Comparison of ENCODE assay signal across 8 cellular contexts in the genomic region with DNA sequence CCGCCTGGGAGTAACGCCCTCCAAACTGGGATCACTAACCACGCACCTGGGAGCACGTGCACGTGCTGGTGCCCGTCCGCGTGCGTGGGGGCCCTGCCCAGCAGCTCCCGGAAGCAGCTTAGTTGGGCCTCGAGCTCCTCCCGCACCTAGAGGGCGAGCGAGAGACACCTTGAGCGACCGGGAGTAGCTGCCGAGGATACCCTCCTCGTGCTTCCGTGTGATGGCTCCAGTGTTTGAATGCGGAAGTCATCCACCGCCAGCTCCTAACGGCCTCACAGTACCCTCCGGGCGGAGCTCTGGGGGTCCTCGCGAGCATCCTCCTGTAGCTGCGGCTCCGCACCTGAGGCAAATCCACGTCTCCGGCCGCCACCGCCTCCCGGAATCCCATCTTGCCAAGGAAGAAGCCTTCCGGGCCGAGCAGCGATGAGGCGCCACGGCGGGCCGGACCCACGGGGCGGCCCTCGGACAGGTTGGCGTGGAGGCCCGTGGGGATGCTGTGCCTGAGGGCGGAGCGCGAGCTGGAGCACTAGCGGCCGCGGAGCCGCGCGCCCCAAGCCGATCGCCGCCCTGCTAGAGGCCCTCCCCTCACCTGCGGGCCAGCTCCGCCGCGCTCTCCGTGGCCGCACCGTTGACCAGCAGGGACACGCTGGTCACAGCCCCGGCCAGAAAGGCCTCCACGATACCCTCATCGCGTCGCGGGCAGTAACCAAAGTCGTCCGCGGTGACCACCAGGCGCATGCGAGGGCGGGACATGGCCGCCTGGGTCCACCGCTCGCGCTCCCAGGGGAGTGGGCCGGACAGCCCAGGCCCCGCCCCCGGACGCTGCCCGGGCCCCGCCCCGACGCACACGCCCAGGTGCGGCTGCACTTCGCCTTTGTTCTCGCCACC. TPM values are rescaled to one million over a fixed set of nuclear protein-coding genes. Genes with fewer than 3 reads are reported as not detected.
A peak's percentile ranks its signal among the peaks of the same experiment; 100 is the strongest.
DNase-seq lines count a peak whose midpoint lies in the region; ATAC-seq and TF ChIP-seq lines count a peak whose summit lies in the region.

A gene with protein sequence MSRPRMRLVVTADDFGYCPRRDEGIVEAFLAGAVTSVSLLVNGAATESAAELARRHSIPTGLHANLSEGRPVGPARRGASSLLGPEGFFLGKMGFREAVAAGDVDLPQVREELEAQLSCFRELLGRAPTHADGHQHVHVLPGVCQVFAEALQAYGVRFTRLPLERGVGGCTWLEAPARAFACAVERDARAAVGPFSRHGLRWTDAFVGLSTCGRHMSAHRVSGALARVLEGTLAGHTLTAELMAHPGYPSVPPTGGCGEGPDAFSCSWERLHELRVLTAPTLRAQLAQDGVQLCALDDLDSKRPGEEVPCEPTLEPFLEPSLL (minus strand): TSS at position 761 of the 888 bp plus-strand sequence. CDS start 8 bp downstream, at position 753.

- peaks cover 5 to 17% of the 10 kb centered on the region in 2 experiments for H3K36me3 ChIP-seq in SK-N-SH (replicated peaks in 1 of 2; ENCODE audit: control insufficient read depth in 1 of 2, insufficient read depth in 2 of 2, low read length in 1 of 2)
- H3K36me3 ChIP-seq in osteoblast (ENCODE audit: insufficient read depth, low read length): peaks cover 3% of the 10 kb centered on the region
- H3K36me3 ChIP-seq in testis (ENCODE audit: low read depth, missing control alignments): no peaks in the 10 kb centered on the region

- H3K4me3 ChIP-seq in SK-N-SH (ENCODE audit: low read depth in 2 of 2, low read length in 1 of 2) (peak within 1 kb of the TSS; percentile 90 to 97), osteoblast (ENCODE audit: insufficient read depth, low read length) (peak within 1 kb of the TSS; percentile 96), testis (peak within 1 kb of the TSS; percentile 63 to 89)

- H3K27ac ChIP-seq in SK-N-SH (ENCODE audit: low read depth in 2 of 2, low read length in 1 of 2) (peak within 1 kb of the TSS; percentile 74 to 79), osteoblast (ENCODE audit: low read depth, low read length) (peak within 1 kb of the TSS; percentile 77), testis (peak within 1 kb of the TSS; percentile 7 to 46)

- peak; percentile 49; the same call in 1 of the 2 replicates for TF ChIP-seq RAD21 in SK-N-SH (IDR thresholded peaks at IDR 0.05; ENCODE audit: low read length)

- no peak for TF ChIP-seq EP300 in SK-N-SH (IDR thresholded peaks at IDR 0.05; ENCODE audit: borderline replicate concordance in 1 of 2, low read depth in 1 of 2, low read length in 1 of 2)

- CTCF ChIA-PET in SK-N-SH (lab: Yijun Ruan, JAX): interaction anchor here (0.6 to 11.2 kb wide), 22 partner anchors 8 to 308 kb away, joined by 3 to 145 read pairs (median 4); a partner anchor contains a TSS

- H3K9me3 ChIP-seq in SK-N-SH: no peaks in the 10 kb centered on the region
- H3K9me3 ChIP-seq in osteoblast (ENCODE audit: low read depth, low read length): no peaks in the 10 kb centered on the region
- no peaks in the 10 kb centered on the region for H3K9me3 ChIP-seq in testis

- whole genome bisulfite sequencing in SK-N-SH (ENCODE audit: low lambda C conversion rate): 0% methylated on average over 4 of the region's 93 CpGs
- WGBS in testis, 2 donors: 1 to 2% methylated on average over 11 to 63 of the region's 93 CpGs

- peak within 1 kb of the TSS; percentile 91 for H3K9ac ChIP-seq in SK-N-SH

- ATAC-seq in HG02610 (IDR thresholded peaks at IDR 0.05; ENCODE audit: unreplicated experiment): peak; percentile 75

- POLR2A ChIA-PET in SK-N-SH (lab: Yijun Ruan, JAX): interaction anchor here (1.0 to 1.5 kb wide), 3 partner anchors 9 to 36 kb away, joined by 3 to 20 read pairs (median 6); a partner anchor contains a TSS

- no peaks in the 10 kb centered on the region for H3K9me2 ChIP-seq in SK-N-SH

- H4K20me1 ChIP-seq in SK-N-SH (ENCODE audit: insufficient read depth): peaks cover 40% of the 10 kb centered on the region
- H4K20me1 ChIP-seq in osteoblast (ENCODE audit: insufficient read depth, low read length): peaks cover 28% of the 10 kb centered on the region

- TF ChIP-seq CTCF in SK-N-SH (IDR thresholded peaks at IDR 0.05) (peak; percentile 61), osteoblast (IDR thresholded peaks at IDR 0.05; ENCODE audit: extremely low read depth, low read depth, low read length) (peak; percentile 45), testis (IDR thresholded peaks at IDR 0.05) (peak in 2 of 3 experiments; percentile 21 to 45)

- H2AFZ ChIP-seq in SK-N-SH (ENCODE audit: low read depth) (peak within 1 kb of the TSS; percentile 97), osteoblast (ENCODE audit: low read length) (peak within 1 kb of the TSS; percentile 85)

- H3K4me2 ChIP-seq in SK-N-SH: peak within 1 kb of the TSS; percentile 93
- peak within 1 kb of the TSS; percentile 94 for H3K4me2 ChIP-seq in osteoblast (ENCODE audit: insufficient read depth, low read length)

- DNase-seq in NCI-H1092 (lab: John Stamatoyannopoulos, UW) (peak; percentile 90), SK-N-SH (peak; percentile 99), glomerular endothelial cell (ENCODE audit: extremely low read depth, low read depth, low spot score) (no peak), osteoblast (ENCODE audit: insufficient read length, low spot score, missing footprints) (peak; percentile 99), testis (peak; percentile 96)
- peak; percentile 97 for DNase-seq in activated naive CD4-positive, alpha-beta T cell treated with anti-CD3 and anti-CD28 coated beads, Interleukin-2, amount 50 U/mL, for 16 hours

- H3K27me3 ChIP-seq in SK-N-SH (ENCODE audit: insufficient read depth) (no peaks in the 10 kb centered on the region), osteoblast (ENCODE audit: insufficient read depth, low read length) (no peaks in the 10 kb centered on the region), testis (no peaks in the 10 kb centered on the region)

- H3F3A ChIP-seq in SK-N-SH (replicated peaks; ENCODE audit: insufficient read depth): peaks cover 14% of the 10 kb centered on the region

- H3K4me1 ChIP-seq in SK-N-SH (ENCODE audit: control insufficient read depth in 1 of 2, insufficient read depth in 2 of 2, low read depth in 1 of 2, low read length in 1 of 2): peaks cover 6 to 19% of the 10 kb centered on the region in 2 experiments; a peak in 1 of 4 replicates
- peaks cover 4% of the 10 kb centered on the region for H3K4me1 ChIP-seq in osteoblast (ENCODE audit: insufficient read depth, low read length)
- H3K4me1 ChIP-seq in testis: peaks cover 7% of the 10 kb centered on the region

- peak; percentile 82 for TF ChIP-seq POLR2A in GM10847 (IDR thresholded peaks at IDR 0.05; ENCODE audit: extremely low read depth, insufficient read length)
- no peak for TF ChIP-seq POLR2A in testis (IDR thresholded peaks at IDR 0.05)

- H3K79me2 ChIP-seq in SK-N-SH (ENCODE audit: insufficient read depth) (peaks cover 39% of the 10 kb centered on the region; the same call in 1 of the 2 replicates), osteoblast (ENCODE audit: insufficient read depth, low read length) (peaks cover 36% of the 10 kb centered on the region)

- intact Hi-C loops in testis (cut with DNase I; ENCODE audit: low total_unique reads): no loop called here

TF ChIP-seq in SK-N-SH, 30 proteins besides CTCF, POLR2A, EP300 and RAD21 (continues in another document):
- TF ChIP-seq TEAD4 (IDR thresholded peaks at IDR 0.05; ENCODE audit: borderline replicate concordance, insufficient read depth): no peak
- peak; percentile 83; the same call in 1 of the 2 replicates for TF ChIP-seq SIN3A (IDR thresholded peaks at IDR 0.05; ENCODE audit: borderline replicate concordance, low read depth, low read length)
- TF ChIP-seq ELF1 (IDR thresholded peaks at IDR 0.05): peak; percentile 98
- TF ChIP-seq MXI1 (IDR thresholded peaks at IDR 0.05; ENCODE audit: low read depth, low read length): peak; percentile 99
- TF ChIP-seq TAF1 (IDR thresholded peaks at IDR 0.05; ENCODE audit: borderline replicate concordance, low read depth, low read length): peak; percentile 50; the same call in 1 of the 2 replicates
- TF ChIP-seq NFIC (IDR thresholded peaks at IDR 0.05; ENCODE audit: borderline replicate concordance): no peak
- TF ChIP-seq POLR2AphosphoS5 (IDR thresholded peaks at IDR 0.05; ENCODE audit: low read depth, low read length): peak; percentile 64; the same call in 1 of the 2 replicates
- TF ChIP-seq GABPA (IDR thresholded peaks at IDR 0.05; ENCODE audit: low read depth): peak; percentile 65
- TF ChIP-seq, protein P1, sequence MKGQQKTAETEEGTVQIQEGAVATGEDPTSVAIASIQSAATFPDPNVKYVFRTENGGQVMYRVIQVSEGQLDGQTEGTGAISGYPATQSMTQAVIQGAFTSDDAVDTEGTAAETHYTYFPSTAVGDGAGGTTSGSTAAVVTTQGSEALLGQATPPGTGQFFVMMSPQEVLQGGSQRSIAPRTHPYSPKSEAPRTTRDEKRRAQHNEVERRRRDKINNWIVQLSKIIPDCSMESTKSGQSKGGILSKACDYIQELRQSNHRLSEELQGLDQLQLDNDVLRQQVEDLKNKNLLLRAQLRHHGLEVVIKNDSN (IDR thresholded peaks at IDR 0.05; ENCODE audit: borderline replicate concordance, low read depth): no peak
- peak; percentile 67 for TF ChIP-seq YY1 (IDR thresholded peaks at IDR 0.05; ENCODE audit: low read depth)
- TF ChIP-seq, protein P2, sequence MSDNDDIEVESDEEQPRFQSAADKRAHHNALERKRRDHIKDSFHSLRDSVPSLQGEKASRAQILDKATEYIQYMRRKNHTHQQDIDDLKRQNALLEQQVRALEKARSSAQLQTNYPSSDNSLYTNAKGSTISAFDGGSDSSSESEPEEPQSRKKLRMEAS (IDR thresholded peaks at IDR 0.05; ENCODE audit: low read depth): peak; percentile 99
- TF ChIP-seq, protein P3, sequence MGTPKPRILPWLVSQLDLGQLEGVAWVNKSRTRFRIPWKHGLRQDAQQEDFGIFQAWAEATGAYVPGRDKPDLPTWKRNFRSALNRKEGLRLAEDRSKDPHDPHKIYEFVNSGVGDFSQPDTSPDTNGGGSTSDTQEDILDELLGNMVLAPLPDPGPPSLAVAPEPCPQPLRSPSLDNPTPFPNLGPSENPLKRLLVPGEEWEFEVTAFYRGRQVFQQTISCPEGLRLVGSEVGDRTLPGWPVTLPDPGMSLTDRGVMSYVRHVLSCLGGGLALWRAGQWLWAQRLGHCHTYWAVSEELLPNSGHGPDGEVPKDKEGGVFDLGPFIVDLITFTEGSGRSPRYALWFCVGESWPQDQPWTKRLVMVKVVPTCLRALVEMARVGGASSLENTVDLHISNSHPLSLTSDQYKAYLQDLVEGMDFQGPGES (IDR thresholded peaks at IDR 0.05; ENCODE audit: low read depth, low read length): no peak
- TF ChIP-seq EZH2phosphoT487 (IDR thresholded peaks at IDR 0.05; ENCODE audit: borderline replicate concordance, low read depth): no peak

RNA-seq across cellular contexts. Expression of the gene that starts here (rescaled TPM):
- polyA plus RNA-seq in SK-N-SH (2012; rRNA removed): 37.4 and 39.9 TPM in 2 replicates
- 18.4 and 31.5 TPM in 2 replicates for polyA plus RNA-seq in SK-N-SH (2012; cell fraction: cytosol; rRNA removed)
- polyA plus RNA-seq in SK-N-SH (2012; cell fraction: nucleus; rRNA removed): 56.0 and 94.8 TPM in 2 replicates
- 46.8 and 47.4 TPM in 2 replicates for total RNA-seq in glomerular endothelial cell
- 15.6 and 25.0 TPM in 2 replicates for total RNA-seq in osteoblast
- total RNA-seq in testis: 10 to 100 TPM; 36.5 to 37.1 TPM
- 9.9 TPM for polyA plus RNA-seq in testis (ENCODE audit: insufficient read depth, low read depth, low replicate concordance)

Comparison
In these comparisons a context has a peak if more than half of its experiments do, and no peak if none do; other contexts are left out.
1. H3K27ac ChIP-seq: peak in every context shown above with its lines; median percentile 77 in osteoblast; 76 in SK-N-SH; 26 in testis.